8 cellular contexts compared by ENCODE assay signal in the genomic region with DNA sequence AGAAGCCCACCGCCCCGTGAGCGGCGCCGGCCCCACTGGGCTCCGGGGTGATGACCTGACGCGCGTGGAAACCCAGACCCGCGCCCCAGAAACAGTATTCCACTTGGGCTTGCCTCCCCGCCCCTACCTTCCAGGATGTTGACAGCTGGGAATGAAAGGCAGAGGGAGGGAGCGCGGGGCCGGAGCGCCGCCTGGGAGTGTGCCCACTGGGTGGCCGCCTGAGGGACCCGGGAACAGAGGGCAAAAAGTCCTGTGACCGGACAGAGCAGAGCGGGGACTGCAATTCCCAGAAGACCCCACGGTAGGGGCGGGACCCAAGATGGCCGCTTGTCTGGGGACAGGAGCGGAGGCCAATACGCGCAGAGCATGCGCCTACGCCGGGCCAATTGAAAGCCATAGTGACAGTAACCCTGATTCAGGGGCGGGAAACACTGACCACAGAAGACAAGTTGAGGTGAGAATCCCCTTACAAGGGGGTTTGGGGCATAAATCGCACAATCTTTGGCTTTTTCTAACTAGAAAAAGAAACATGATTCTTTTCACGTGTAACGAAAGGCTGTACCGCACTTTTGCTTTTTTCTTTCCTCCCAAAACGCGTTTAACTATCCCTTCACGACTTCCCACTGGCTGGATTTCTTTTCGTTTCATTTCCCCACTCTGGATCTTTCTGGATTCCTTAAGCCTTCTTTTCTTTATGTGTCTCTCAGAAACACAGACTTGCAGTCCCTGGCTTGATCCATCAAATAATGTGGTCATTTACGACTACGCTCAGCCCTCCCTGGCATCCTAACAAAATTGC. TPM values are rescaled to one million over a fixed set of nuclear protein-coding genes. Genes with fewer than 3 reads are reported as not detected.
DNase-seq lines count a peak whose midpoint lies in the region; ATAC-seq and TF ChIP-seq lines count a peak whose summit lies in the region.

A gene (minus strand): TSS at position 279 of the 799 bp plus-strand sequence.

- H3K4me2 ChIP-seq in smooth muscle cell = peak within 1 kb of the TSS; percentile 90

- H3K4me1 Mint-ChIP-seq in WTC11 (peaks cover 25% of the 10 kb centered on the region), immature natural killer cell (peaks cover 25 to 29% of the 10 kb centered on the region in 2 donors)

- peak; percentile 59 for DNase-seq in AG09309 (ENCODE audit: low read depth)
- DNase-seq in NCI-H2227 treated with DMSO at 0.1 percent for 48 hours (lab: John Stamatoyannopoulos, UW) = peak; percentile 86
- peak; percentile 97 for DNase-seq in WTC11 (ENCODE audit: low spot score)
- peak; percentile 55 to 97 (median 94) for DNase-seq in caudate nucleus (lab: John Stamatoyannopoulos, UW)
- DNase-seq in immature natural killer cell = peak; percentile 85 to 88 (median 86)
- peak; percentile 56 for DNase-seq in smooth muscle cell (lab: John Stamatoyannopoulos, UW; ENCODE audit: unreplicated experiment)

- no peaks in the 10 kb centered on the region for H3K27me3 ChIP-seq in smooth muscle cell (ENCODE audit: low read depth)

- H3K4me3 Mint-ChIP-seq in WTC11 = peak within 1 kb of the TSS; percentile 89
- peak within 1 kb of the TSS; percentile 87 to 98 (median 94) for H3K4me3 Mint-ChIP-seq in immature natural killer cell

- no peaks in the 10 kb centered on the region for H4K20me1 ChIP-seq in smooth muscle cell (ENCODE audit: low read depth)

- peak within 1 kb of the TSS; percentile 79 for H3K9ac ChIP-seq in smooth muscle cell (ENCODE audit: low read depth)

- H3K9me3 Mint-ChIP-seq in WTC11 (no peaks in the 10 kb centered on the region), immature natural killer cell (peaks cover 0 to under 1% (median 0%) of the 10 kb centered on the region in 6 donors)

- H3K27ac Mint-ChIP-seq in WTC11 (peak within 1 kb of the TSS; percentile 97), immature natural killer cell (peak within 1 kb of the TSS; percentile 32 to 85 (median 76))

- POLR2A ChIA-PET in WTC11 (lab: Charles Lee) = no interaction called here

- H2AFZ ChIP-seq in smooth muscle cell (ENCODE audit: low read depth) = peak within 1 kb of the TSS; percentile 100

- TF ChIP-seq CTCF in AG09309 (IDR thresholded peaks at IDR 0.05; ENCODE audit: control insufficient read depth, insufficient read depth, low read depth, low read length, missing control alignments) = no peak
- TF ChIP-seq CTCF in WTC11 (IDR thresholded peaks at IDR 0.05) = no peak
- no peak for TF ChIP-seq CTCF in smooth muscle cell (IDR thresholded peaks at IDR 0.05; ENCODE audit: borderline replicate concordance, insufficient read depth, poor library complexity, severe bottlenecking)

- no peaks in the 10 kb centered on the region for H3K79me2 ChIP-seq in smooth muscle cell (ENCODE audit: low read depth)

- H3K4me3 ChIP-seq in AG09309 (ENCODE audit: control insufficient read depth, low read depth, low read length) = peak within 1 kb of the TSS; percentile 77
- H3K4me3 ChIP-seq in smooth muscle cell = peak within 1 kb of the TSS; percentile 81

- 6% methylated on average over 40 of the region's 41 CpGs for WGBS in smooth muscle cell (ENCODE audit: low lambda C conversion rate)

- peak; percentile 93 for ATAC-seq in GM18907 (IDR thresholded peaks at IDR 0.05; ENCODE audit: unreplicated experiment)
- peak; percentile 94 for ATAC-seq in HG03139 (IDR thresholded peaks at IDR 0.05; ENCODE audit: unreplicated experiment)
- peak; percentile 93 for ATAC-seq in WTC11

- CTCF ChIA-PET in WTC11 (lab: Charles Lee) = interaction anchor here (0.9 kb wide), 1 partner anchor 130 kb away, joined by 3 read pairs; no protein-coding TSS in a partner anchor

- no peaks in the 10 kb centered on the region for H3K36me3 Mint-ChIP-seq in WTC11
- H3K36me3 Mint-ChIP-seq in immature natural killer cell = no peaks in the 10 kb centered on the region

- H3K27ac ChIP-seq in caudate nucleus (ENCODE audit: low read depth, low read length) (peak within 1 kb of the TSS; percentile 79), smooth muscle cell (ENCODE audit: low read depth) (no peak within 1 kb of the TSS)

- H3K27me3 Mint-ChIP-seq in WTC11 (ENCODE audit: low read depth) (no peaks in the 10 kb centered on the region), immature natural killer cell (ENCODE audit: low read depth in 3 of 3) (peaks cover 4 to 11% (median 6%) of the 10 kb centered on the region in 3 donors)

- H3K9me3 ChIP-seq in smooth muscle cell (replicated peaks; ENCODE audit: low read depth) = no peaks in the 10 kb centered on the region

- H3K36me3 ChIP-seq in smooth muscle cell (ENCODE audit: low read depth) = no peaks in the 10 kb centered on the region

- H3F3A ChIP-seq in smooth muscle cell (ENCODE audit: low read depth) = no peaks in the 10 kb centered on the region

- peaks cover 7% of the 10 kb centered on the region for H3K4me1 ChIP-seq in smooth muscle cell (ENCODE audit: low read depth)

TF ChIP-seq in WTC11, 78 proteins besides CTCF, POLR2A, EP300 and RAD21 (continues in another document):
- TF ChIP-seq, protein P1, sequence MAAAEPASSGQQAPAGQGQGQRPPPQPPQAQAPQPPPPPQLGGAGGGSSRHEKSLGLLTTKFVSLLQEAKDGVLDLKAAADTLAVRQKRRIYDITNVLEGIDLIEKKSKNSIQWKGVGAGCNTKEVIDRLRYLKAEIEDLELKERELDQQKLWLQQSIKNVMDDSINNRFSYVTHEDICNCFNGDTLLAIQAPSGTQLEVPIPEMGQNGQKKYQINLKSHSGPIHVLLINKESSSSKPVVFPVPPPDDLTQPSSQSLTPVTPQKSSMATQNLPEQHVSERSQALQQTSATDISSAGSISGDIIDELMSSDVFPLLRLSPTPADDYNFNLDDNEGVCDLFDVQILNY (CRISPR knock-in tag; IDR thresholded peaks at IDR 0.05) = peak; percentile 89
- TF ChIP-seq ZNF396 (CRISPR knock-in tag; IDR thresholded peaks at IDR 0.05; ENCODE audit: borderline replicate concordance) (no peak), ETV6 (CRISPR knock-in tag; IDR thresholded peaks at IDR 0.05) (peak; percentile 38; the same call in 1 of the 2 replicates), NFYB (CRISPR knock-in tag; conservative IDR thresholded peaks at IDR 0.05; ENCODE audit: low read depth) (peak; percentile 91), MXD4 (CRISPR knock-in tag; IDR thresholded peaks at IDR 0.05; ENCODE audit: borderline replicate concordance) (no peak), SMAD3 (CRISPR knock-in tag; IDR thresholded peaks at IDR 0.05; ENCODE audit: borderline replicate concordance) (0 out of 2 replicates have a peak, but pooled peaks have one; percentile 16), RORB (CRISPR knock-in tag; IDR thresholded peaks at IDR 0.05) (no peak)
- TF ChIP-seq, protein P2, sequence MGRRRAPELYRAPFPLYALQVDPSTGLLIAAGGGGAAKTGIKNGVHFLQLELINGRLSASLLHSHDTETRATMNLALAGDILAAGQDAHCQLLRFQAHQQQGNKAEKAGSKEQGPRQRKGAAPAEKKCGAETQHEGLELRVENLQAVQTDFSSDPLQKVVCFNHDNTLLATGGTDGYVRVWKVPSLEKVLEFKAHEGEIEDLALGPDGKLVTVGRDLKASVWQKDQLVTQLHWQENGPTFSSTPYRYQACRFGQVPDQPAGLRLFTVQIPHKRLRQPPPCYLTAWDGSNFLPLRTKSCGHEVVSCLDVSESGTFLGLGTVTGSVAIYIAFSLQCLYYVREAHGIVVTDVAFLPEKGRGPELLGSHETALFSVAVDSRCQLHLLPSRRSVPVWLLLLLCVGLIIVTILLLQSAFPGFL (CRISPR knock-in tag; IDR thresholded peaks at IDR 0.05; ENCODE audit: borderline replicate concordance) = no peak
- TF ChIP-seq, protein P3, sequence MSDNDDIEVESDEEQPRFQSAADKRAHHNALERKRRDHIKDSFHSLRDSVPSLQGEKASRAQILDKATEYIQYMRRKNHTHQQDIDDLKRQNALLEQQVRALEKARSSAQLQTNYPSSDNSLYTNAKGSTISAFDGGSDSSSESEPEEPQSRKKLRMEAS (CRISPR knock-in tag; IDR thresholded peaks at IDR 0.05) = peak; percentile 59; the same call in 1 of the 2 replicates
- TF ChIP-seq, protein P4, sequence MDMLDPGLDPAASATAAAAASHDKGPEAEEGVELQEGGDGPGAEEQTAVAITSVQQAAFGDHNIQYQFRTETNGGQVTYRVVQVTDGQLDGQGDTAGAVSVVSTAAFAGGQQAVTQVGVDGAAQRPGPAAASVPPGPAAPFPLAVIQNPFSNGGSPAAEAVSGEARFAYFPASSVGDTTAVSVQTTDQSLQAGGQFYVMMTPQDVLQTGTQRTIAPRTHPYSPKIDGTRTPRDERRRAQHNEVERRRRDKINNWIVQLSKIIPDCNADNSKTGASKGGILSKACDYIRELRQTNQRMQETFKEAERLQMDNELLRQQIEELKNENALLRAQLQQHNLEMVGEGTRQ (CRISPR knock-in tag; IDR thresholded peaks at IDR 0.05) = peak; percentile 35; the same call in 1 of the 2 replicates
- TF ChIP-seq, protein P5, sequence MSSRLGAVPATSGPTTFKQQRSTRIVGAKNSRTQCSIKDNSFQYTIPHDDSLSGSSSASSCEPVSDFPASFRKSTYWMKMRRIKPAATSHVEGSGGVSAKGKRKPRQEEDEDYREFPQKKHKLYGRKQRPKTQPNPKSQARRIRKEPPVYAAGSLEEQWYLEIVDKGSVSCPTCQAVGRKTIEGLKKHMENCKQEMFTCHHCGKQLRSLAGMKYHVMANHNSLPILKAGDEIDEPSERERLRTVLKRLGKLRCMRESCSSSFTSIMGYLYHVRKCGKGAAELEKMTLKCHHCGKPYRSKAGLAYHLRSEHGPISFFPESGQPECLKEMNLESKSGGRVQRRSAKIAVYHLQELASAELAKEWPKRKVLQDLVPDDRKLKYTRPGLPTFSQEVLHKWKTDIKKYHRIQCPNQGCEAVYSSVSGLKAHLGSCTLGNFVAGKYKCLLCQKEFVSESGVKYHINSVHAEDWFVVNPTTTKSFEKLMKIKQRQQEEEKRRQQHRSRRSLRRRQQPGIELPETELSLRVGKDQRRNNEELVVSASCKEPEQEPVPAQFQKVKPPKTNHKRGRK (CRISPR knock-in tag; IDR thresholded peaks at IDR 0.05; ENCODE audit: borderline replicate concordance) = 0 out of 2 replicates have a peak, but pooled peaks have one; percentile 47

RNA-seq across cellular contexts. Expression of the gene that starts here (rescaled TPM):
- 2.6 to 8.0 TPM (median 7.1 TPM) in 3 replicates for total RNA-seq in WTC11 (2021)
- 1 to 10 TPM; 2.5 to 8.8 (median 3.9) TPM for polyA plus RNA-seq in immature natural killer cell
- total RNA-seq in smooth muscle cell = 6.1 and 6.7 TPM in 2 replicates
- polyA plus RNA-seq in smooth muscle cell = 5.9 and 7.7 TPM in 2 replicates
